Comparison of ENCODE assay signal across 10 cellular contexts in the genomic region with DNA sequence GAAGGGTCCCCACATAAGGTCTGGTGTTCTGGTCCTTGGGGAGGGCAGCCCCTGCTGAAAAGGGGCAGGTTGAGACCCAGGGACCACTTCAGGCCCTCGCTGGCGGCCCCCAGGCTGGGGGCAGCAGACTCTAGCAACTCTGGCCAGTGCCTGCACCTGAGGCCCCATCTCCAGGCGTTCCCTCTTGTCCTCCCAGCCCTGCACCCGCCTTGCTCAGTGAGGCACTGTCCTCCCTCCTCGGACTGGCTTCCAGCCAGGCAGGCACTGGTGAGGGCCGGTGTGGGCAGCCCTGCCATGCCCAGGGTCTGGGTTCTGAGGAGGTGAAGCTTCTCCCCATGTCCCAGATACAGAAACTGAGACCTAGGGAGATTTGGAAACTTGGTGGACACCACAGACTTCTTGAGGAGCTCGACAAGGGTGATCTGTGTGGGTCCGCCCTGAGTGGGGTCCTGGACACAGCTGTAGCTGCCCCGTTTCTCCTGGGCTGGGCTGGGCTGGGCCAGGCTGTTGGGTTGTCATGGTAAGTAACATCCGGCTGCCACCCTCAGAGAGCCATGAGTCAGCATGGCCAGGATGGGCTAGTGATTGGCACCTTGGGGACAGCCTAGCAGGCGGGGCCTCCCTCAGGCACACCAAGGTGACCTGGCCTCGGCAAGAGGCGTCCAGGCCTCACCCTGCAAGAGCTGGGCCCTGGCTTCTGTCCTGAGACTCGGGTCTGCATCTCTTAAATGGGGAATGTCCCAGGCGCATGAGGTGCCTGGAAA. TPM values are rescaled to one million over a fixed set of nuclear protein-coding genes. Genes with fewer than 3 reads are reported as not detected.
DNase-seq lines count a peak whose midpoint lies in the region; ATAC-seq and TF ChIP-seq lines count a peak whose summit lies in the region.
"Had no signal": no experiment of that assay in that cellular context is flagged by ENCODE, and none has a peak within 500 bp of the region (broad histone marks: within the 10 kb centered on the region; RNA-seq: fewer than 3 reads in every experiment).

No MANE protein-coding gene starts in this region.

- peaks cover 38% of the 10 kb centered on the region for H3K4me1 Mint-ChIP-seq in activated T-cell treated with anti-CD3 and anti-CD28 coated beads, Interleukin-2, amount 50 U/mL, for 24 hours (ENCODE audit: low read depth)

- WGBS in heart left ventricle, 4 donors, result 42 to 61% (median 59%) methylated on average over 8 to 15 of the region's 15 CpGs
- 87% methylated on average over 3 of the region's 15 CpGs for WGBS in suprapubic skin

- H3K4me3 Mint-ChIP-seq in activated T-cell treated with anti-CD3 and anti-CD28 coated beads, Interleukin-2, amount 50 U/mL, for 24 hours, result no peak overlapping the region

- H3K4me1 ChIP-seq in heart left ventricle (peaks cover 0 to 33% (median 15%) of the 10 kb centered on the region in 12 donors), suprapubic skin (peaks cover 38% of the 10 kb centered on the region)

- H3K27ac Mint-ChIP-seq in activated T-cell treated with anti-CD3 and anti-CD28 coated beads, Interleukin-2, amount 50 U/mL, for 24 hours, result peak overlapping the region; percentile 22

- intact Hi-C loops in heart left ventricle (cut with DNase I), result no loop called here

- peak; percentile 57 for DNase-seq in activated T-cell treated with anti-CD3 and anti-CD28 coated beads, Interleukin-2, amount 50 U/mL, for 24 hours
- DNase-seq in activated T-cell treated with anti-CD3 and anti-CD28 coated beads, Interleukin-2, amount 50 U/mL, for 1 hour, result no peak
- DNase-seq in activated CD4-positive, CD25-positive, alpha-beta regulatory T cell treated with anti-CD3 and anti-CD28 coated beads, Interleukin-2, amount 50 U/mL, for 72 hours, result peak; percentile 54
- DNase-seq in heart left ventricle, result peak in 4 of 5 donors; percentile 20 to 85 (median 68)
- peak; percentile 78 to 85 for DNase-seq in suprapubic skin (ENCODE audit: low spot score in 2 of 2)
- no peak for DNase-seq in hippocampal formation (lab: John Stamatoyannopoulos, UW)
- DNase-seq: DMS79 had no signal

- TF ChIP-seq POLR2A in heart left ventricle (IDR thresholded peaks at IDR 0.05), result no peak
- TF ChIP-seq POLR2A in suprapubic skin (IDR thresholded peaks at IDR 0.05), result no peak

- H3K27me3 ChIP-seq in heart left ventricle (no peaks in the 10 kb centered on the region), suprapubic skin (no peaks in the 10 kb centered on the region)

- TF ChIP-seq CTCF in heart left ventricle (IDR thresholded peaks at IDR 0.05), result no peak
- TF ChIP-seq CTCF in suprapubic skin (IDR thresholded peaks at IDR 0.05), result no peak

- no peak for TF ChIP-seq EP300 in suprapubic skin (IDR thresholded peaks at IDR 0.05)

- H3K36me3 Mint-ChIP-seq in activated T-cell treated with anti-CD3 and anti-CD28 coated beads, Interleukin-2, amount 50 U/mL, for 24 hours (ENCODE audit: low read depth), result peaks cover 37% of the 10 kb centered on the region

- peaks cover 0 to 10% (median 6%) of the 10 kb centered on the region in 9 donors for H3K36me3 ChIP-seq in heart left ventricle
- H3K36me3 ChIP-seq in suprapubic skin, result peaks cover 12% of the 10 kb centered on the region

- H3K27me3 Mint-ChIP-seq in activated T-cell treated with anti-CD3 and anti-CD28 coated beads, Interleukin-2, amount 50 U/mL, for 24 hours, result no peaks in the 10 kb centered on the region

- H3K27ac ChIP-seq in heart left ventricle, result peak overlapping the region in 6 of 12 donors; percentile 24 to 67 (median 48)
- H3K27ac ChIP-seq in suprapubic skin, result no peak overlapping the region

- peaks cover 21% of the 10 kb centered on the region for H3K9me3 Mint-ChIP-seq in activated T-cell treated with anti-CD3 and anti-CD28 coated beads, Interleukin-2, amount 50 U/mL, for 24 hours

- peaks cover 0 to 15% (median 9%) of the 10 kb centered on the region in 12 donors for H3K9me3 ChIP-seq in heart left ventricle
- H3K9me3 ChIP-seq in suprapubic skin, result peaks cover 7% of the 10 kb centered on the region

- H3K4me3 ChIP-seq in heart left ventricle (no peak overlapping the region), suprapubic skin (no peak overlapping the region)

- peak in 3 of 4 donors; percentile 63 to 80 (median 65) for ATAC-seq in heart left ventricle
- ATAC-seq in GM21529 (IDR thresholded peaks at IDR 0.05; ENCODE audit: unreplicated experiment), result no peak
- ATAC-seq in HG02642 (IDR thresholded peaks at IDR 0.05; ENCODE audit: poor library complexity, unreplicated experiment), result no peak

RNA-seq across cellular contexts. Expression of a gene that starts 11.1 kb away (rescaled TPM):
- total RNA-seq in heart left ventricle (1 to 10 TPM in 3 of 9 donors, under 1 TPM in 4, not detected in 2; 0.40 to 3.2 (median 0.93) TPM), suprapubic skin (10 to 100 TPM in 3 of 4 donors, 1 to 10 TPM in 1; 7.0 to 26.4 (median 18.2) TPM)
- 1 to 10 TPM; 1.5 to 9.2 TPM for polyA plus RNA-seq in heart left ventricle
- total RNA-seq: frontal cortex had no signal

RNA-seq across cellular contexts. Expression of a gene that starts 51.8 kb away (rescaled TPM):
- 100 to 1,000 TPM; 125 to 216 (median 178) TPM for total RNA-seq in heart left ventricle
- 100 to 1,000 TPM; 119 to 143 TPM for polyA plus RNA-seq in heart left ventricle
- total RNA-seq in suprapubic skin, result 100 to 1,000 TPM in 2 of 4 donors, 10 to 100 TPM in 2; 70.7 to 150 (median 97.5) TPM

RNA-seq across cellular contexts. Expression of a gene that starts 54.8 kb away (rescaled TPM):
- total RNA-seq in heart left ventricle (10 to 100 TPM; 18.8 to 39.1 (median 33.4) TPM), suprapubic skin (10 to 100 TPM; 14.3 to 50.9 (median 37.3) TPM)
- polyA plus RNA-seq in heart left ventricle, result 10 to 100 TPM; 31.4 to 42.5 TPM

Comparison
In these comparisons a context has a peak if more than half of its experiments do, and no peak if none do; other contexts are left out.
1. DNase-seq: peak in activated T-cell treated with anti-CD3 and anti-CD28 coated beads, Interleukin-2, amount 50 U/mL, for 24 hours (single experiment), activated CD4-positive, CD25-positive, alpha-beta regulatory T cell treated with anti-CD3 and anti-CD28 coated beads, Interleukin-2, amount 50 U/mL, for 72 hours (single experiment), heart left ventricle (4 of 5) and suprapubic skin (2 of 2); none in activated T-cell treated with anti-CD3 and anti-CD28 coated beads, Interleukin-2, amount 50 U/mL, for 1 hour (single experiment) and hippocampal formation (0 of 2).
2. ATAC-seq: peak in heart left ventricle (3 of 4); none in GM21529 (single experiment) and HG02642 (single experiment).